17 cellular contexts compared by ENCODE assay signal in the genomic region with DNA sequence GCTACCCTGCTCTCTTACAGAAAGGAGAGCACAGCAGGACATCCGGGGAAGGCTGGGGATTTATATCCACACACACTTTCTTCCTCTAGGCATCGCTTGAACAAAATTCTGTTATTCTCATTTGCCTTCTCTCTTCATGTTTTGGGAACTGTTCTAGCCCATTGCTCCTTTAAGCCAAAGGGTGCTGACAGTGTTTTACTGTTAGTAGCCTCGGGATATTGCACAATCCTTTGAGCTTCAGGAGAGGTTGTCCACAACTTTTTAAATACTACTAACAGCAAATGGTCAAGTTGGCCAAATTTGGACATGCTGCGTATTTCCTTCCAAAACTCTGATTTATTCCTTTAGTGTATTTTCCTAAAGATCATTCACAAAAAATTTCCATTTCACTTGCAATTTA.
"Had no signal": no experiment of that assay in that cellular context is flagged by ENCODE, and none has a peak within 500 bp of the region (broad histone marks: within the 10 kb centered on the region; RNA-seq: fewer than 3 reads in every experiment).

No MANE protein-coding gene starts in this region.

- H2AFZ ChIP-seq: hepatocyte, parathyroid adenoma had no signal

- H3K4me1 ChIP-seq: colonic mucosa, gastroesophageal sphincter, parathyroid adenoma, uterus had no signal

- H3K36me3 ChIP-seq: colonic mucosa, gastroesophageal sphincter, thyroid gland, uterus had no signal

- H3K4me3 ChIP-seq: colonic mucosa, gastroesophageal sphincter, hepatocyte, mucosa of descending colon, thyroid gland, uterus had no signal

- H3K9ac ChIP-seq: parathyroid adenoma had no signal

- H3K27me3 ChIP-seq: colonic mucosa, gastroesophageal sphincter, hepatocyte, thyroid gland, uterus had no signal

- H3K27ac ChIP-seq: colonic mucosa, gastroesophageal sphincter, hepatocyte, parathyroid adenoma, thyroid gland, uterus, VCaP had no signal

- H3K9me3 ChIP-seq: colonic mucosa, gastroesophageal sphincter, mucosa of descending colon, thyroid gland, uterus had no signal

- DNase-seq: activated CD4-positive, alpha-beta memory T cell treated with anti-CD3 and anti-CD28 coated beads for 36 hours; activated CD8-positive, alpha-beta memory T cell treated with anti-CD3 and anti-CD28 coated beads, Interleukin-2, amount 10 ng/mL, durations not matched to agents 7 days and 5 days; activated naive CD4-positive, alpha-beta T cell treated with anti-CD3 and anti-CD28 coated beads for 36 hours; activated T-cell treated with anti-CD3 and anti-CD28 coated beads, Interleukin-2, amount 50 U/mL, for 1 hour; caudate nucleus; colonic mucosa; effector CD8-positive, alpha-beta T cell; islet precursor cell; mucosa of descending colon; naive thymus-derived CD4-positive, alpha-beta T cell; stimulated activated CD4-positive, alpha-beta T cell treated with anti-CD3 and anti-CD28 coated beads, Interleukin-2, amount 100 ng/mL, for 48 hours; thyroid gland; uterus had no signal

- H3K79me2 ChIP-seq: hepatocyte, parathyroid adenoma had no signal

- H3K4me2 ChIP-seq: hepatocyte had no signal
